ENCODE assay signal across 15 cellular contexts in the genomic region with DNA sequence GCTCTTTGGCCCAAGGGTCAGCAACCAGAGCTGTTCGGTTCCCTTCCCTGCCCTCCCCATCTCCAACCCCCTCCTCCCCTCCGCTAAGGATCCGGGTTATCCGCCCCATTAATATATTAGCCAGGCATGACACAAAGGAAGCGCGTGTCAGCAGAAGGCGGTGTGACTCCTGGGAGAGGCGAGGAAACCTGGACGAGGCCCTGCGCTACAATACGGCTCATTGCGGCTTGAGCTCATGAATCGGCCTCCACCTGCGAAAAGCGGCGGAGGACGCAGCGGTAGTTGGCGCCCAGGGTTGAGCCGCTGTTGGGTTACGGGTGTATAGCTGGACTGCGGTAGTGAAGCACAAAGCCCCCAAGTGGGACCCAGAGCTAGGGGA. TPM values are rescaled to one million over a fixed set of nuclear protein-coding genes. Genes with fewer than 3 reads are reported as not detected.
A peak's percentile ranks its signal among the peaks of the same experiment; 100 is the strongest.
DNase-seq lines count a peak whose midpoint lies in the region; ATAC-seq and TF ChIP-seq lines count a peak whose summit lies in the region.
"Had no signal": no experiment of that assay in that cellular context is flagged by ENCODE, and none has a peak within 500 bp of the region (broad histone marks: within the 10 kb centered on the region; RNA-seq: fewer than 3 reads in every experiment).

No MANE protein-coding gene starts in this region.

- DNase-seq in SIG-M5 treated with dmso at 0.1 percent for 504 hours (lab: John Stamatoyannopoulos, UW; ENCODE audit: unreplicated experiment) (peak; percentile 31), SIG-M5 (lab: John Stamatoyannopoulos, UW) (no peak), WERI-Rb-1 (peak; percentile 18), lower lobe of right lung (no peak)
- DNase-seq: activated CD4-positive, alpha-beta T cell treated with anti-CD3 and anti-CD28 coated beads for 48 hours; activated gamma-delta T cell; central memory CD4-positive, alpha-beta T cell; DMS 273 treated with DMSO at 0.1 percent for 48 hours; foreskin fibroblast had no signal

- H3K27me3 ChIP-seq in WERI-Rb-1 (ENCODE audit: insufficient read depth, low read depth, severe bottlenecking) (peaks cover 77% of the 10 kb centered on the region), lower lobe of right lung (ENCODE audit: low read depth) (peaks cover 76% of the 10 kb centered on the region)

- H3K9me3 ChIP-seq in WERI-Rb-1 (ENCODE audit: severe bottlenecking) = no peaks in the 10 kb centered on the region
- no peaks in the 10 kb centered on the region for H3K9me3 ChIP-seq in lower lobe of right lung

- H3K27ac ChIP-seq in WERI-Rb-1 (no peak overlapping the region), lower lobe of right lung (peak overlapping the region; percentile 76), urinary bladder (ENCODE audit: low read depth) (peak overlapping the region; percentile 81)

- WGBS in urinary bladder = 7% methylated on average over 22 of the region's 22 CpGs

- TF ChIP-seq CTCF in WERI-Rb-1 (IDR thresholded peaks at IDR 0.05; ENCODE audit: low read depth, low read length) (no peak), lower lobe of right lung (IDR thresholded peaks at IDR 0.05) (no peak)

- H3K4me1 ChIP-seq in lower lobe of right lung (peaks cover 9% of the 10 kb centered on the region), urinary bladder (ENCODE audit: insufficient read depth) (no peaks in the 10 kb centered on the region)

- H3K36me3 ChIP-seq in WERI-Rb-1 (no peaks in the 10 kb centered on the region), lower lobe of right lung (no peaks in the 10 kb centered on the region), urinary bladder (ENCODE audit: insufficient read depth) (no peaks in the 10 kb centered on the region)

- intact Hi-C loops in lower lobe of right lung (cut with DNase I) = no loop called here

- ATAC-seq in lower lobe of right lung (peak in 1 of 2 donors; percentile 4), GM18867 (IDR thresholded peaks at IDR 0.05; ENCODE audit: unreplicated experiment) (no peak), HG02973 (IDR thresholded peaks at IDR 0.05; ENCODE audit: unreplicated experiment) (no peak), HG02798 (IDR thresholded peaks at IDR 0.05; ENCODE audit: poor library complexity, unreplicated experiment) (no peak)

- H3K4me3 ChIP-seq in WERI-Rb-1 (ENCODE audit: low read depth, low read length) (peak overlapping the region; percentile 8; the same call in 1 of the 2 replicates), lower lobe of right lung (peak overlapping the region; percentile 50), urinary bladder (ENCODE audit: low read depth, low read length) (no peak overlapping the region)

RNA-seq across cellular contexts. Expression of gene FOXA1, which starts 10.0 kb away (rescaled TPM):
- total RNA-seq in lower lobe of right lung (30.5 TPM), urinary bladder (14.1 TPM)
- polyA plus RNA-seq in urinary bladder = 8.8 TPM
- total RNA-seq: M059J, subcutaneous adipose tissue had no signal

RNA-seq across cellular contexts. Expression of gene TTC6, which starts 10.3 kb away (rescaled TPM):
- 9.2 TPM for total RNA-seq in lower lobe of right lung
- total RNA-seq in urinary bladder = 7.1 TPM
- polyA plus RNA-seq in urinary bladder = 0.34 TPM
- total RNA-seq: M059J, subcutaneous adipose tissue had no signal

Comparison
In these comparisons a context has a peak if more than half of its experiments do, and no peak if none do; other contexts are left out.
1. DNase-seq: peak in SIG-M5 treated with dmso at 0.1 percent for 504 hours (single experiment) and WERI-Rb-1 (single experiment); none in SIG-M5 (single experiment) and lower lobe of right lung (single experiment).